ENCODE assay signal across 11 cellular contexts in genomic region chr3:177041730-177042551, GRCh38.
DNase-seq lines count a peak whose midpoint lies in the region; ATAC-seq, FAIRE-seq and TF ChIP-seq lines count a peak whose summit lies in the region.
"Had no signal": no experiment of that assay in that cellular context is flagged by ENCODE, and none has a peak within 500 bp of the region (broad histone marks: within the 10 kb centered on the region; RNA-seq: fewer than 3 reads in every experiment).

No MANE protein-coding gene starts in this region.

- H3K79me2 ChIP-seq in GM12878 (ENCODE audit: control insufficient read depth, insufficient read depth, low read length) = no peaks in the 10 kb centered on the region

- no peak overlapping the region for H3K27ac ChIP-seq in GM12878 (ENCODE audit: control insufficient read depth, insufficient read depth)
- H3K27ac ChIP-seq in psoas muscle = peak overlapping the region; percentile 67

- FAIRE-seq in GM12878 (lab: Jason Lieb, UNC) = no peak

- TF ChIP-seq CTCF in GM12878 (IDR thresholded peaks at IDR 0.05 in 2 of 3, conservative IDR thresholded peaks at IDR 0.05 in 1 of 3; ENCODE audit: control insufficient read depth in 2 of 3, extremely low read depth in 1 of 3, insufficient read depth in 1 of 3, low read depth in 3 of 3, low read length in 3 of 3) = no peak
- no peak for TF ChIP-seq CTCF in psoas muscle (IDR thresholded peaks at IDR 0.05)
- no peak for TF ChIP-seq CTCF in GM13976 (IDR thresholded peaks at IDR 0.05; ENCODE audit: borderline replicate concordance, control extremely low read depth, extremely low read depth, insufficient read depth, missing control alignments)

- CTCF ChIA-PET in GM12878 (lab: Yijun Ruan, JAX) = no interaction called here

- in situ Hi-C loops in GM12878 (cut with MboI) (no loop called here), GM13976 (cut with MboI; ENCODE audit: low sequenced_read_pairs, unreplicated experiment) (no loop called here)

- H2AFZ ChIP-seq in GM12878 (ENCODE audit: control insufficient read depth, low read depth, low read length) = no peak overlapping the region

- DNase-seq in GM12878 (ENCODE audit: low read depth, low spot score) = no peak
- no peak for DNase-seq in psoas muscle
- no peak for DNase-seq in posterior cingulate gyrus
- DNase-seq in NK-92 treated with Interleukin-12 subunit alpha and Interleukin-12 subunit beta, amount 100 ng/mL, for 24 hours (lab: John Stamatoyannopoulos, UW) = no peak
- DNase-seq in GM13976 (ENCODE audit: low spot score) = no peak
- DNase-seq: activated naive CD4-positive, alpha-beta T cell treated with anti-CD3 and anti-CD28 coated beads, Interleukin-2, amount 50 U/mL, for 16 hours; GOT3; stimulated activated CD4-positive, alpha-beta T cell treated with anti-CD3 and anti-CD28 coated beads, Interleukin-4, amount 100 ng/mL, for 24 hours had no signal

- no peaks in the 10 kb centered on the region for H3K27me3 ChIP-seq in GM12878 (replicated peaks in 1 of 2; ENCODE audit: control insufficient read depth in 2 of 2, insufficient read depth in 2 of 2, low read length in 1 of 2)
- H3K27me3 ChIP-seq in psoas muscle (ENCODE audit: insufficient read depth in 3 of 3, low read length in 2 of 3) = no peaks in the 10 kb centered on the region

- TF ChIP-seq EP300 in GM12878 (IDR thresholded peaks at IDR 0.05; ENCODE audit: borderline replicate concordance in 1 of 2, control insufficient read depth in 1 of 2, low read depth in 2 of 2, low read length in 2 of 2) = no peak

- H3K36me3 ChIP-seq in GM12878 (ENCODE audit: control insufficient read depth in 2 of 2, insufficient read depth in 2 of 2, low read length in 1 of 2) = peaks cover 6 to 30% of the 10 kb centered on the region in 2 experiments
- H3K36me3 ChIP-seq in psoas muscle (ENCODE audit: insufficient read depth in 1 of 2, low read depth in 1 of 2) = peaks cover 0 to 54% of the 10 kb centered on the region in 2 donors

- H3K9me3 ChIP-seq in GM12878 (replicated peaks; ENCODE audit: control insufficient read depth, insufficient read depth, low read length) = peaks cover 3% of the 10 kb centered on the region; the same call in 2 of the 3 replicates
- peaks cover 3% of the 10 kb centered on the region for H3K9me3 ChIP-seq in psoas muscle

- no peak for TF ChIP-seq RAD21 in GM12878 (IDR thresholded peaks at IDR 0.05; ENCODE audit: insufficient read depth, low read depth, low read length)

- 52% methylated on average over 8 of the region's 8 CpGs for WGBS in GM12878 (ENCODE audit: insufficient coverage, insufficient replicate concordance, low lambda C conversion rate, missing lambda C conversion rate)
- 79 to 91% (median 85%) methylated on average over 8 of the region's 8 CpGs for WGBS in psoas muscle, 3 donors

- BruUV-seq in GM12878 (replicated peaks; lab: Mats Ljungman, UMichigan) = no TSS peak

- no peak for TF ChIP-seq POLR2A in GM12878 (IDR thresholded peaks at IDR 0.05; ENCODE audit: low read depth, low read length)

- H3K4me1 ChIP-seq in GM12878 (ENCODE audit: control insufficient read depth, insufficient read depth, low read length) (no peaks in the 10 kb centered on the region), psoas muscle (peaks cover 30% of the 10 kb centered on the region)

- H3K4me2 ChIP-seq in GM12878 (ENCODE audit: control insufficient read depth, insufficient read depth) = no peak overlapping the region

- H3K9ac ChIP-seq in GM12878 (ENCODE audit: control insufficient read depth, insufficient read depth, low read length) = no peak overlapping the region

- intact Hi-C loops in GM12878 (cut with micrococcal nuclease; ENCODE audit: unreplicated experiment) (no loop called here), psoas muscle (cut with DNase I) (loop anchor here in 1 of 2 donors (10.0 kb wide), 1 partner anchor 733 kb away; no protein-coding TSS in a partner anchor), posterior cingulate gyrus (cut with DNase I) (loop anchor here (5.0 kb wide), 1 partner anchor 1340 kb away; no protein-coding TSS in a partner anchor)

- ATAC-seq in GM18511 (IDR thresholded peaks at IDR 0.05; ENCODE audit: unreplicated experiment) = peak; percentile 76
- ATAC-seq in HG02870 (IDR thresholded peaks at IDR 0.05; ENCODE audit: unreplicated experiment) = peak; percentile 46
- ATAC-seq in GM12878 = peak; percentile 48
- peak in 1 of 4 donors; percentile 17 for ATAC-seq in psoas muscle
- ATAC-seq in HG02970 (IDR thresholded peaks at IDR 0.05; ENCODE audit: low FRiP score, unreplicated experiment) = no peak

- no peak overlapping the region for H3K4me3 ChIP-seq in GM12878
- no peak overlapping the region for H3K4me3 ChIP-seq in psoas muscle

- POLR2A ChIA-PET in GM12878 (lab: Charles Lee) = no interaction called here

- H4K20me1 ChIP-seq in GM12878 (ENCODE audit: control insufficient read depth, insufficient read depth) = no peaks in the 10 kb centered on the region

- RAD21 ChIA-PET in GM12878 (lab: Charles Lee; ENCODE audit: unreplicated experiment) = no interaction called here

- SMC1A ChIA-PET in GM12878 (lab: Charles Lee; ENCODE audit: uncharacterized antibody, unreplicated experiment) = interaction anchor here (1.0 to 1.1 kb wide), 2 partner anchors 9 to 73 kb away, joined by 3 read pairs; no protein-coding TSS in a partner anchor

TF ChIP-seq in GM12878, 131 proteins besides CTCF, POLR2A, EP300 and RAD21 (continues in another document):
- TF ChIP-seq PAX5 (IDR thresholded peaks at IDR 0.05; ENCODE audit: borderline replicate concordance, low read depth, low read length) = no peak
- TF ChIP-seq MEF2B (IDR thresholded peaks at IDR 0.05; ENCODE audit: partially characterized antibody, poor library complexity, severe bottlenecking) = no peak
- no peak for TF ChIP-seq ESRRA (IDR thresholded peaks at IDR 0.05; ENCODE audit: low read length)
- TF ChIP-seq NRF1 (conservative IDR thresholded peaks at IDR 0.05; ENCODE audit: low read depth, low read length) = no peak
- 0 out of 4 replicates have a peak, but pooled peaks have one; percentile 18 to 54 for TF ChIP-seq IKZF2 (IDR thresholded peaks at IDR 0.05)
- no peak for TF ChIP-seq PRDM15 (CRISPR knock-in tag; IDR thresholded peaks at IDR 0.05)
- TF ChIP-seq JUND (IDR thresholded peaks at IDR 0.05; ENCODE audit: low read depth, low read length) = peak; percentile 70
- TF ChIP-seq MTA2 (IDR thresholded peaks at IDR 0.05; ENCODE audit: low read depth) = 0 out of 2 replicates have a peak, but pooled peaks have one; percentile 15
- TF ChIP-seq, protein P1, sequence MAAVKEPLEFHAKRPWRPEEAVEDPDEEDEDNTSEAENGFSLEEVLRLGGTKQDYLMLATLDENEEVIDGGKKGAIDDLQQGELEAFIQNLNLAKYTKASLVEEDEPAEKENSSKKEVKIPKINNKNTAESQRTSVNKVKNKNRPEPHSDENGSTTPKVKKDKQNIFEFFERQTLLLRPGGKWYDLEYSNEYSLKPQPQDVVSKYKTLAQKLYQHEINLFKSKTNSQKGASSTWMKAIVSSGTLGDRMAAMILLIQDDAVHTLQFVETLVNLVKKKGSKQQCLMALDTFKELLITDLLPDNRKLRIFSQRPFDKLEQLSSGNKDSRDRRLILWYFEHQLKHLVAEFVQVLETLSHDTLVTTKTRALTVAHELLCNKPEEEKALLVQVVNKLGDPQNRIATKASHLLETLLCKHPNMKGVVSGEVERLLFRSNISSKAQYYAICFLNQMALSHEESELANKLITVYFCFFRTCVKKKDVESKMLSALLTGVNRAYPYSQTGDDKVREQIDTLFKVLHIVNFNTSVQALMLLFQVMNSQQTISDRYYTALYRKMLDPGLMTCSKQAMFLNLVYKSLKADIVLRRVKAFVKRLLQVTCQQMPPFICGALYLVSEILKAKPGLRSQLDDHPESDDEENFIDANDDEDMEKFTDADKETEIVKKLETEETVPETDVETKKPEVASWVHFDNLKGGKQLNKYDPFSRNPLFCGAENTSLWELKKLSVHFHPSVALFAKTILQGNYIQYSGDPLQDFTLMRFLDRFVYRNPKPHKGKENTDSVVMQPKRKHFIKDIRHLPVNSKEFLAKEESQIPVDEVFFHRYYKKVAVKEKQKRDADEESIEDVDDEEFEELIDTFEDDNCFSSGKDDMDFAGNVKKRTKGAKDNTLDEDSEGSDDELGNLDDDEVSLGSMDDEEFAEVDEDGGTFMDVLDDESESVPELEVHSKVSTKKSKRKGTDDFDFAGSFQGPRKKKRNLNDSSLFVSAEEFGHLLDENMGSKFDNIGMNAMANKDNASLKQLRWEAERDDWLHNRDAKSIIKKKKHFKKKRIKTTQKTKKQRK (IDR thresholded peaks at IDR 0.05; ENCODE audit: low read depth, low read length) = no peak
- TF ChIP-seq ZSCAN29 (IDR thresholded peaks at IDR 0.05) = no peak
